1 cellular context compared by ENCODE assay signal in genomic region chr12:122941351-122941750, GRCh38.
A peak's percentile ranks its signal among the peaks of the same experiment; 100 is the strongest.
TF ChIP-seq lines count a peak whose summit lies in the region.

No MANE protein-coding gene starts in this region.

TF ChIP-seq in IMR-90, 13 proteins besides CTCF, POLR2A, EP300 and RAD21:
- peak; percentile 31; the same call in 1 of the 2 replicates for TF ChIP-seq FOS (IDR thresholded peaks at IDR 0.05; ENCODE audit: low read depth, low read length)
